ENCODE assay signal across 16 cellular contexts in genomic region chr17:72536788-72537187, GRCh38.
A peak's percentile ranks its signal among the peaks of the same experiment; 100 is the strongest.
DNase-seq lines count a peak whose midpoint lies in the region; ATAC-seq and TF ChIP-seq lines count a peak whose summit lies in the region.
"Had no signal": no experiment of that assay in that cellular context is flagged by ENCODE, and none has a peak within 500 bp of the region (broad histone marks: within the 10 kb centered on the region; RNA-seq: fewer than 3 reads in every experiment).

No MANE protein-coding gene starts in this region.

- no peaks in the 10 kb centered on the region for H3K9me3 ChIP-seq in Panc1 (ENCODE audit: control insufficient read depth, insufficient read depth, low read depth, low read length)

- CTCF ChIA-PET in HEK293T (lab: Yijun Ruan, JAX) (interaction anchor here (0.6 to 1.2 kb wide), 2 partner anchors 106 to 1793 kb away, joined by 3 read pairs; no protein-coding TSS in a partner anchor), Panc1 (lab: Charles Lee) (no interaction called here)

- no peak overlapping the region for H3K4me3 ChIP-seq in Panc1 (ENCODE audit: low read depth in 2 of 2, low read length in 2 of 2)
- H3K4me3 ChIP-seq: BLaER1 treated with 17β-estradiol and CSF1 and Interleukin-3, amounts not matched to agents 10 nM and 100 nM had no signal

- POLR2A ChIA-PET in HEK293T (lab: Yijun Ruan, JAX) = no interaction called here
- POLR2A ChIA-PET in Panc1 (lab: Charles Lee) = interaction anchor here (0.7 kb wide), 1 partner anchor 578 kb away, joined by 3 read pairs; no protein-coding TSS in a partner anchor

- H3K27me3 ChIP-seq in Panc1 (ENCODE audit: control insufficient read depth, insufficient read depth, low read length) = no peaks in the 10 kb centered on the region

- in situ Hi-C loops in Panc1 (cut with HindIII; ENCODE audit: low pct_unique_long_range_greater_than_20kb, low sequenced_read_pairs) = no loop called here

- no TSS peak for BruUV-seq in Panc1 (replicated peaks; lab: Mats Ljungman, UMichigan)

- H3K27ac ChIP-seq in Panc1 (ENCODE audit: low read length) (peak overlapping the region; percentile 81; the same call in 1 of the 2 replicates), cingulate gyrus (ENCODE audit: low read depth, low read length) (peak overlapping the region; percentile 39)
- H3K27ac ChIP-seq: BLaER1 treated with 17β-estradiol and CSF1 and Interleukin-3, amounts not matched to agents 10 nM and 100 nM; HL-60 had no signal

- DNase-seq in HEK293T (ENCODE audit: extremely low spot score) (no peak), Panc1 (ENCODE audit: low read depth, low spot score) (no peak), posterior vena cava (ENCODE audit: low spot score) (peak; percentile 31), NCI-H2107 (lab: John Stamatoyannopoulos, UW) (no peak)
- DNase-seq: ACHN; CD4-positive, CD25-positive, alpha-beta regulatory T cell; DMS53; GF-D8; GOT3; H9 had no signal

- TF ChIP-seq CTCF in Panc1 (IDR thresholded peaks at IDR 0.05) = no peak

- no peak for ATAC-seq in Panc1
- no peak for ATAC-seq in HG02763 (IDR thresholded peaks at IDR 0.05; ENCODE audit: unreplicated experiment)
- ATAC-seq in GM18520 (IDR thresholded peaks at IDR 0.05; ENCODE audit: unreplicated experiment) = no peak
- no peak for ATAC-seq in HG02884 (IDR thresholded peaks at IDR 0.05; ENCODE audit: unreplicated experiment)

- intact Hi-C loops in Panc1 (cut with micrococcal nuclease; ENCODE audit: unreplicated experiment) = loop anchor here (10.0 kb wide), 1 partner anchor 1062 kb away; no protein-coding TSS in a partner anchor
- intact Hi-C loops in posterior vena cava (cut with DNase I) = loop anchor here in 1 of 2 donors (10.0 kb wide), 1 partner anchor 1412 kb away; no protein-coding TSS in a partner anchor

- no peaks in the 10 kb centered on the region for H3K36me3 ChIP-seq in Panc1 (ENCODE audit: control insufficient read depth, insufficient read depth, low read length)
- H3K36me3 ChIP-seq: BLaER1 treated with 17β-estradiol and CSF1 and Interleukin-3, amounts not matched to agents 10 nM and 100 nM had no signal

- peaks cover 75% of the 10 kb centered on the region for H3K4me1 ChIP-seq in Panc1 (ENCODE audit: control insufficient read depth, insufficient read depth, low read length)

TF ChIP-seq in HEK293T, 16 proteins besides CTCF, POLR2A, EP300 and RAD21:
- TF ChIP-seq ELF4 (IDR thresholded peaks at IDR 0.05) = no peak
- peak; percentile 51 for TF ChIP-seq PKNOX1 (IDR thresholded peaks at IDR 0.05)
- no peak for TF ChIP-seq FOXK2 (IDR thresholded peaks at IDR 0.05)
- no peak for TF ChIP-seq FOXM1 (IDR thresholded peaks at IDR 0.05; ENCODE audit: borderline replicate concordance)
- TF ChIP-seq LEF1 (IDR thresholded peaks at IDR 0.05; ENCODE audit: borderline replicate concordance) = no peak
- no peak for TF ChIP-seq SUZ12 (IDR thresholded peaks at IDR 0.05)
